In genomic region chr9:37287317-37287716, GRCh38 we compare ENCODE assay signal across 21 cellular contexts.
"Had no signal": no experiment of that assay in that cellular context is flagged by ENCODE, and none has a peak within 500 bp of the region (broad histone marks: within the 10 kb centered on the region; RNA-seq: fewer than 3 reads in every experiment).

No MANE protein-coding gene starts in this region.

- H3K27ac Mint-ChIP-seq: activated CD4-positive, alpha-beta T cell treated with anti-CD3 and anti-CD28 coated beads for 36 hours; activated naive CD8-positive, alpha-beta T cell treated with anti-CD3 and anti-CD28 coated beads, Interleukin-2, amount 10 ng/mL, durations not matched to agents 7 days and 5 days; nephron progenitor cell; WTC11 had no signal

- H3K27me3 ChIP-seq: heart right ventricle, tibial artery had no signal

- H3K4me1 Mint-ChIP-seq: nephron progenitor cell had no signal

- H3K4me3 Mint-ChIP-seq: activated CD4-positive, alpha-beta T cell treated with anti-CD3 and anti-CD28 coated beads for 36 hours; activated naive CD8-positive, alpha-beta T cell treated with anti-CD3 and anti-CD28 coated beads, Interleukin-2, amount 10 ng/mL, durations not matched to agents 7 days and 5 days; nephron progenitor cell; stimulated activated naive CD8-positive, alpha-beta T cell treated with anti-CD3 and anti-CD28 coated beads, Interleukin-15, Interleukin-2, amounts not matched to agents 100 ng/mL and 50 ng/mL, for 24 hours; WTC11 had no signal

- H3K4me3 ChIP-seq: heart right ventricle, tibial artery had no signal

- H3K36me3 ChIP-seq: heart right ventricle, tibial artery had no signal

- H2AFZ ChIP-seq: parathyroid adenoma had no signal

- H3K27me3 Mint-ChIP-seq: activated CD4-positive, alpha-beta T cell treated with anti-CD3 and anti-CD28 coated beads for 36 hours; activated naive CD8-positive, alpha-beta T cell treated with anti-CD3 and anti-CD28 coated beads, Interleukin-2, amount 10 ng/mL, durations not matched to agents 7 days and 5 days; stimulated activated naive CD8-positive, alpha-beta T cell treated with anti-CD3 and anti-CD28 coated beads, Interleukin-15, Interleukin-2, amounts not matched to agents 100 ng/mL and 50 ng/mL, for 24 hours had no signal

- H3K27ac ChIP-seq: heart right ventricle, parathyroid adenoma, tibial artery had no signal

- H3K36me3 Mint-ChIP-seq: WTC11 had no signal

- H3K9me3 Mint-ChIP-seq: nephron progenitor cell, WTC11 had no signal

- H3K79me2 ChIP-seq: parathyroid adenoma had no signal

- H3K9me3 ChIP-seq: heart right ventricle, tibial artery had no signal

- ATAC-seq: activated CD4-positive, alpha-beta T cell treated with anti-CD3 and anti-CD28 coated beads for 36 hours; heart right ventricle; left cardiac atrium; right cardiac atrium; WTC11 had no signal

- DNase-seq: activated CD4-positive, alpha-beta T cell treated with anti-CD3 and anti-CD28 coated beads for 36 hours; activated CD4-positive, alpha-beta T cell treated with anti-CD3 and anti-CD28 coated beads, Interleukin-2, amount 50 U/mL, for 4 hours; activated CD8-positive, alpha-beta memory T cell treated with anti-CD3 and anti-CD28 coated beads, Interleukin-2, amount 50 U/mL, for 48 hours; activated effector memory CD4-positive, alpha-beta T cell treated with Interleukin-2 at 50 U/mL for 16 hours; activated naive CD8-positive, alpha-beta T cell treated with anti-CD3 and anti-CD28 coated beads, Interleukin-2, amount 10 ng/mL, durations not matched to agents 7 days and 5 days; activated T-cell treated with anti-CD3 and anti-CD28 coated beads, Interleukin-2, amount 50 U/mL, for 48 hours; cerebellar nuclear complex; cortex of kidney; heart right ventricle; islet precursor cell; left cardiac atrium; mesenchymal stem cell; nephron progenitor cell; right cardiac atrium; stimulated activated CD4-positive, alpha-beta T cell treated with anti-CD3 and anti-CD28 coated beads, Interleukin-4, amount 100 ng/mL, for 24 hours; substantia nigra; T1000; tibial artery had no signal

- H3K4me1 ChIP-seq: parathyroid adenoma had no signal

- H3K9ac ChIP-seq: parathyroid adenoma had no signal
